ENCODE assay signal across 9 cellular contexts in genomic region chr7:93146465-93147127, GRCh38. TPM values are rescaled to one million over a fixed set of nuclear protein-coding genes. Genes with fewer than 3 reads are reported as not detected.
DNase-seq lines count a peak whose midpoint lies in the region; ATAC-seq and TF ChIP-seq lines count a peak whose summit lies in the region.
"Had no signal": no experiment of that assay in that cellular context is flagged by ENCODE, and none has a peak within 500 bp of the region (broad histone marks: within the 10 kb centered on the region; RNA-seq: fewer than 3 reads in every experiment).

No MANE protein-coding gene starts in this region.

- H3K27me3 ChIP-seq in upper lobe of right lung: no peaks in the 10 kb centered on the region

- H3K36me3 ChIP-seq in upper lobe of right lung: peaks cover 26% of the 10 kb centered on the region

- intact Hi-C loops in left ventricle myocardium superior (cut with micrococcal nuclease) (no loop called here), upper lobe of right lung (cut with DNase I) (no loop called here)

- H3K4me3 ChIP-seq in upper lobe of right lung: peak overlapping the region; percentile 64

- TF ChIP-seq CTCF in upper lobe of right lung (IDR thresholded peaks at IDR 0.05): no peak

- peak; percentile 42 for DNase-seq in CD1c-positive myeloid dendritic cell (ENCODE audit: extremely low spot score)
- peak; percentile 83 for DNase-seq in OCI-M1 (lab: John Stamatoyannopoulos, UW)
- no peak for DNase-seq in left ventricle myocardium superior
- DNase-seq in upper lobe of right lung: no peak
- no peak for DNase-seq in nucleus accumbens (lab: John Stamatoyannopoulos, UW)
- no peak for DNase-seq in NCI-H345 (lab: John Stamatoyannopoulos, UW)

- peak overlapping the region; percentile 75 for H3K27ac ChIP-seq in upper lobe of right lung

- no peaks in the 10 kb centered on the region for H3K9me3 ChIP-seq in upper lobe of right lung

- H3K4me1 ChIP-seq in upper lobe of right lung: peaks cover 20% of the 10 kb centered on the region

- ATAC-seq in GM21381 (IDR thresholded peaks at IDR 0.05; ENCODE audit: unreplicated experiment): peak; percentile 19
- ATAC-seq in left ventricle myocardium superior: peak; percentile 31
- ATAC-seq in upper lobe of right lung: no peak
- no peak for ATAC-seq in HG02623 (IDR thresholded peaks at IDR 0.05; ENCODE audit: unreplicated experiment)
- ATAC-seq: HCT116 had no signal

RNA-seq across cellular contexts. Expression of gene SAMD9L, which starts 1.6 kb away (rescaled TPM):
- total RNA-seq in left ventricle myocardium superior (5.9 TPM), upper lobe of right lung (46.5 TPM)

RNA-seq across cellular contexts. Expression of gene SAMD9, which starts 28.8 kb away (rescaled TPM):
- 3.5 TPM for total RNA-seq in left ventricle myocardium superior
- 21.2 TPM for total RNA-seq in upper lobe of right lung

Comparison
In these comparisons a context has a peak if more than half of its experiments do, and no peak if none do; other contexts are left out.
1. DNase-seq: peak in CD1c-positive myeloid dendritic cell (single experiment) and OCI-M1 (single experiment); none in left ventricle myocardium superior (single experiment), upper lobe of right lung (single experiment), nucleus accumbens (0 of 56) and NCI-H345 (single experiment).
2. ATAC-seq: peak in GM21381 (single experiment) and left ventricle myocardium superior (single experiment); none in upper lobe of right lung (single experiment) and HG02623 (single experiment).